In genomic region chr6:31719001-31719400, GRCh38 we compare ENCODE assay signal across 1 cellular context.
TF ChIP-seq lines count a peak whose summit lies in the region.

No MANE protein-coding gene starts in this region.

TF ChIP-seq in HepG2, 621 proteins besides CTCF, POLR2A, EP300 and RAD21:
- no peak for TF ChIP-seq MATR3 (CRISPR knock-in tag; IDR thresholded peaks at IDR 0.05)
- TF ChIP-seq, protein P1, sequence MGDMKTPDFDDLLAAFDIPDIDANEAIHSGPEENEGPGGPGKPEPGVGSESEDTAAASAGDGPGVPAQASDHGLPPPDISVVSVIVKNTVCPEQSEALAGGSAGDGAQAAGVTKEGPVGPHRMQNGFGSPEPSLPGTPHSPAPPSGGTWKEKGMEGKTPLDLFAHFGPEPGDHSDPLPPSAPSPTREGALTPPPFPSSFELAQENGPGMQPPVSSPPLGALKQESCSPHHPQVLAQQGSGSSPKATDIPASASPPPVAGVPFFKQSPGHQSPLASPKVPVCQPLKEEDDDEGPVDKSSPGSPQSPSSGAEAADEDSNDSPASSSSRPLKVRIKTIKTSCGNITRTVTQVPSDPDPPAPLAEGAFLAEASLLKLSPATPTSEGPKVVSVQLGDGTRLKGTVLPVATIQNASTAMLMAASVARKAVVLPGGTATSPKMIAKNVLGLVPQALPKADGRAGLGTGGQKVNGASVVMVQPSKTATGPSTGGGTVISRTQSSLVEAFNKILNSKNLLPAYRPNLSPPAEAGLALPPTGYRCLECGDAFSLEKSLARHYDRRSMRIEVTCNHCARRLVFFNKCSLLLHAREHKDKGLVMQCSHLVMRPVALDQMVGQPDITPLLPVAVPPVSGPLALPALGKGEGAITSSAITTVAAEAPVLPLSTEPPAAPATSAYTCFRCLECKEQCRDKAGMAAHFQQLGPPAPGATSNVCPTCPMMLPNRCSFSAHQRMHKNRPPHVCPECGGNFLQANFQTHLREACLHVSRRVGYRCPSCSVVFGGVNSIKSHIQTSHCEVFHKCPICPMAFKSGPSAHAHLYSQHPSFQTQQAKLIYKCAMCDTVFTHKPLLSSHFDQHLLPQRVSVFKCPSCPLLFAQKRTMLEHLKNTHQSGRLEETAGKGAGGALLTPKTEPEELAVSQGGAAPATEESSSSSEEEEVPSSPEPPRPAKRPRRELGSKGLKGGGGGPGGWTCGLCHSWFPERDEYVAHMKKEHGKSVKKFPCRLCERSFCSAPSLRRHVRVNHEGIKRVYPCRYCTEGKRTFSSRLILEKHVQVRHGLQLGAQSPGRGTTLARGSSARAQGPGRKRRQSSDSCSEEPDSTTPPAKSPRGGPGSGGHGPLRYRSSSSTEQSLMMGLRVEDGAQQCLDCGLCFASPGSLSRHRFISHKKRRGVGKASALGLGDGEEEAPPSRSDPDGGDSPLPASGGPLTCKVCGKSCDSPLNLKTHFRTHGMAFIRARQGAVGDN (CRISPR knock-in tag; IDR thresholded peaks at IDR 0.05): peak; percentile 18; the same call in 1 of the 2 replicates
- no peak for TF ChIP-seq ZNF616 (CRISPR knock-in tag; IDR thresholded peaks at IDR 0.05; ENCODE audit: low read depth)
- TF ChIP-seq USF2 (IDR thresholded peaks at IDR 0.05; ENCODE audit: low read depth, low read length): no peak
- TF ChIP-seq USF2 (CRISPR knock-in tag; IDR thresholded peaks at IDR 0.05; ENCODE audit: borderline replicate concordance): no peak
- no peak for TF ChIP-seq ATM (IDR thresholded peaks at IDR 0.05; ENCODE audit: borderline replicate concordance)
- no peak for TF ChIP-seq PITX1 (CRISPR knock-in tag; IDR thresholded peaks at IDR 0.05)
